18 cellular contexts compared by ENCODE assay signal in the genomic region with DNA sequence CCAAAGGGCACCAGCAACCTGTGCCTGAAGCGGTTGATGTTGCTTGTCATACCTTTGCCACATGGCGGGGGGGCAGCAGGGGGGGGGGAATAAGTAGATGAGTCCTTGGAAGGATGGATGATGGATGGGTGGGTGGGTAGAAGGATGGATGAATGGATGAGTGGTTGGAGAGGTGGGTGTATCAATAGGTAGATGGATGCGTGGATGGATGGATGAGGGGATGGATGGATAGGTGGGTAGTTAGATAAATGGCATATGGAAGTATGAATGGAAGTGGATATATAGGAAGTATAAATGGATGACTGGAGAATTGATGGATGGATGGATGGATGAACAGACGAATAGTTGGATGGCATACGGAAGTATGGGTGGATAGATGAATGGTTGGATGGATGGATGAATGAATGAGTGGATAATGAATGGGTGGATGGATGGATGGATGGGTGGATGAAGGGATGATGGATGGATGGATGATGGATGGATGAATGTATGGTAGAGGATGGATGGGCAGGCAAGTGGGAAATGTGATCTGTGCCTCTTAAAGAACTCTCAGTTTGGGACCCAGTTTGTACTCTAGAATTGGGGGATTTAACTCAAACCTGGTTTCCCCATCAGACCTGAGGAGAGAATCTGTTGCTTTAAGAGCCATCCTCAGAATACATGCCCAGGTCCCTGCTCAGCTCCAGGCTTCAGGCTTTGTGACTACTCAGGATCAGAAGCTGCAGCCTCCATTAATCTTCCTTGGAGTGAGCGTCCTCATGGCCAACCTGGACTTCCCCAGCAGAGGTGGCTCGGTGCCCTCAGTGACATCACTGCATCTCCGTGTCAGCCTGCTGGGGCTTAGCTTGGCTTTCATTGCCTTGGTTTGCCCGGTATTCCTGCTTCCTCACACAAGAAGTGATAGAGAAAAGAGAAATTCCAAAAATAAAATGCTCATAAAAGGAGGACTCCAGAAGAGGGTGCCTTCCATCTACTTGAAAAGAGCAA. TPM values are rescaled to one million over a fixed set of nuclear protein-coding genes. Genes with fewer than 3 reads are reported as not detected.
DNase-seq lines count a peak whose midpoint lies in the region; TF ChIP-seq lines count a peak whose summit lies in the region.
"Had no signal": no experiment of that assay in that cellular context is flagged by ENCODE, and none has a peak within 500 bp of the region (broad histone marks: within the 10 kb centered on the region; RNA-seq: fewer than 3 reads in every experiment).

No MANE protein-coding gene starts in this region.

- no peak for TF ChIP-seq CTCF in AG04450 (IDR thresholded peaks at IDR 0.05; ENCODE audit: low read depth, low read length)

- H3K27ac Mint-ChIP-seq in activated CD4-positive, alpha-beta memory T cell treated with anti-CD3 and anti-CD28 coated beads, Interleukin-2, amount 10 ng/mL, durations not matched to agents 7 days and 5 days: peak overlapping the region; percentile 63
- H3K27ac Mint-ChIP-seq in immature natural killer cell: peak overlapping the region in 4 of 6 donors; percentile 12 to 53 (median 42)

- POLR2A ChIA-PET in AG04450 (lab: Yijun Ruan, JAX): no interaction called here
- POLR2A ChIA-PET in activated CD4-positive, alpha-beta memory T cell treated with anti-CD3 and anti-CD28 coated beads, Interleukin-2, amount 10 ng/mL, durations not matched to agents 7 days and 5 days (lab: Charles Lee): interaction anchor here (0.9 to 3.3 kb wide), 4 partner anchors 29 to 68 kb away, joined by 3 to 35 read pairs (median 3); no protein-coding TSS in a partner anchor

- H3K27me3 ChIP-seq in AG04450 (ENCODE audit: control insufficient read depth, insufficient read depth, low read length): peaks cover 16% of the 10 kb centered on the region
- no peaks in the 10 kb centered on the region for H3K27me3 ChIP-seq in BLaER1
- H3K27me3 ChIP-seq: body of pancreas, thyroid gland had no signal

- H3K9me3 ChIP-seq in AG04450 (ENCODE audit: control insufficient read depth, insufficient read depth, low read length): no peaks in the 10 kb centered on the region
- no peaks in the 10 kb centered on the region for H3K9me3 ChIP-seq in BLaER1
- H3K9me3 ChIP-seq: body of pancreas, thyroid gland had no signal

- H4K20me1 ChIP-seq in BLaER1: no peaks in the 10 kb centered on the region

- H3K27ac ChIP-seq in AG04450 (ENCODE audit: low read depth, low read length) (peak overlapping the region; percentile 2), BLaER1 (peak overlapping the region; percentile 85; the same call in 1 of the 2 replicates)
- H3K27ac ChIP-seq: body of pancreas, thyroid gland had no signal

- H3K27me3 Mint-ChIP-seq in activated CD4-positive, alpha-beta memory T cell treated with anti-CD3 and anti-CD28 coated beads, Interleukin-2, amount 10 ng/mL, durations not matched to agents 7 days and 5 days: no peaks in the 10 kb centered on the region
- peaks cover 2 to 29% (median 3%) of the 10 kb centered on the region in 3 donors for H3K27me3 Mint-ChIP-seq in immature natural killer cell (ENCODE audit: low read depth in 3 of 3)

- H3K4me1 Mint-ChIP-seq in activated CD4-positive, alpha-beta memory T cell treated with anti-CD3 and anti-CD28 coated beads, Interleukin-2, amount 10 ng/mL, durations not matched to agents 7 days and 5 days: peaks cover 50% of the 10 kb centered on the region
- H3K4me1 Mint-ChIP-seq in immature natural killer cell: peaks cover 37 to 44% of the 10 kb centered on the region in 2 donors

- H3K4me3 Mint-ChIP-seq in activated CD4-positive, alpha-beta memory T cell treated with anti-CD3 and anti-CD28 coated beads, Interleukin-2, amount 10 ng/mL, durations not matched to agents 7 days and 5 days: no peak overlapping the region
- no peak overlapping the region for H3K4me3 Mint-ChIP-seq in immature natural killer cell

- DNase-seq in AG04450 (ENCODE audit: low read depth, low spot score) (no peak), immature natural killer cell (no peak), NCI-H187 (lab: John Stamatoyannopoulos, UW) (no peak), SKM-1 (lab: John Stamatoyannopoulos, UW; ENCODE audit: unreplicated experiment) (no peak)
- DNase-seq in activated CD4-positive, alpha-beta memory T cell treated with anti-CD3 and anti-CD28 coated beads, Interleukin-2, amount 10 ng/mL, durations not matched to agents 7 days and 5 days: no peak
- DNase-seq in effector CD8-positive, alpha-beta T cell (lab: John Stamatoyannopoulos, UW): no peak
- DNase-seq: activated gamma-delta T cell; body of pancreas; DMS 273 treated with DMSO at 0.1 percent for 48 hours; NCI-H1105; NCI-H2107; NCI-H524 treated with DMSO at 0.1 percent for 48 hours; occipital lobe; stimulated activated CD4-positive, alpha-beta T cell treated with anti-CD3 and anti-CD28 coated beads, Interleukin-12 subunit alpha, Interleukin-12 subunit beta, amount 100 ng/mL, for 4 hours; SW 1271 had no signal

- H3K9ac ChIP-seq in BLaER1: no peak overlapping the region

- H3K4me3 ChIP-seq in AG04450 (ENCODE audit: low read depth, low read length): no peak overlapping the region
- H3K4me3 ChIP-seq in BLaER1: no peak overlapping the region
- H3K4me3 ChIP-seq: body of pancreas, thyroid gland had no signal

- CTCF ChIA-PET in AG04450 (lab: Charles Lee): no interaction called here
- CTCF ChIA-PET in activated CD4-positive, alpha-beta memory T cell treated with anti-CD3 and anti-CD28 coated beads, Interleukin-2, amount 10 ng/mL, durations not matched to agents 7 days and 5 days (lab: Charles Lee): interaction anchor here (2.0 kb wide), 1 partner anchor 78 kb away, joined by 7 read pairs; no protein-coding TSS in a partner anchor

- peaks cover 98% of the 10 kb centered on the region for H3K4me1 ChIP-seq in BLaER1
- H3K4me1 ChIP-seq: body of pancreas had no signal

- H3K36me3 Mint-ChIP-seq in activated CD4-positive, alpha-beta memory T cell treated with anti-CD3 and anti-CD28 coated beads, Interleukin-2, amount 10 ng/mL, durations not matched to agents 7 days and 5 days (ENCODE audit: low read depth): peaks cover 76% of the 10 kb centered on the region
- H3K36me3 Mint-ChIP-seq in immature natural killer cell: peaks cover 20 to 34% (median 21%) of the 10 kb centered on the region in 3 donors

- peak overlapping the region; percentile 92 for H3K4me2 ChIP-seq in BLaER1

- no peaks in the 10 kb centered on the region for H3K9me3 Mint-ChIP-seq in activated CD4-positive, alpha-beta memory T cell treated with anti-CD3 and anti-CD28 coated beads, Interleukin-2, amount 10 ng/mL, durations not matched to agents 7 days and 5 days
- no peaks in the 10 kb centered on the region for H3K9me3 Mint-ChIP-seq in immature natural killer cell

- peaks cover 56% of the 10 kb centered on the region for H3K36me3 ChIP-seq in BLaER1
- H3K36me3 ChIP-seq: thyroid gland had no signal

RNA-seq across cellular contexts. Expression of gene SUSD3, which starts 27.6 kb away (rescaled TPM):
- polyA plus RNA-seq in AG04450 (2011; rRNA removed) (1.4 and 1.8 TPM in 2 replicates), immature natural killer cell (1 to 10 TPM in 2 of 3 donors, not detected in 1; 3.5 to 5.2 TPM)
- polyA minus RNA-seq in AG04450 (2011; rRNA and poly(A)+ RNA removed): 0.78 and 1.1 TPM in 2 replicates
- total RNA-seq in activated CD4-positive, alpha-beta memory T cell treated with anti-CD3 and anti-CD28 coated beads, Interleukin-2, amount 10 ng/mL, durations not matched to agents 7 days and 5 days: 10 to 100 TPM; 69.6 to 71.4 TPM
- total RNA-seq: LHCN-M2 had no signal
